In genomic region chr7:106770191-106770590, GRCh38 we compare ENCODE assay signal across 16 cellular contexts.
DNase-seq lines count a peak whose midpoint lies in the region; ATAC-seq and TF ChIP-seq lines count a peak whose summit lies in the region.
"Had no signal": no experiment of that assay in that cellular context is flagged by ENCODE, and none has a peak within 500 bp of the region (broad histone marks: within the 10 kb centered on the region; RNA-seq: fewer than 3 reads in every experiment).

No MANE protein-coding gene starts in this region.

- no peak overlapping the region for H3K4me3 ChIP-seq in fibroblast of mammary gland (ENCODE audit: control insufficient read depth, low read depth, low read length)
- H3K4me3 ChIP-seq in skeletal muscle satellite cell (ENCODE audit: low read length), result no peak overlapping the region
- H3K4me3 ChIP-seq: lower lobe of right lung, SJCRH30 had no signal

- H3K9me3 Mint-ChIP-seq in activated T-cell treated with anti-CD3 and anti-CD28 coated beads, Interleukin-2, amount 50 U/mL, for 24 hours, result peaks cover 6% of the 10 kb centered on the region

- H3K4me1 ChIP-seq in skeletal muscle satellite cell (ENCODE audit: control insufficient read depth, insufficient read depth, low read length), result peaks cover 52% of the 10 kb centered on the region

- H3K27ac Mint-ChIP-seq in activated T-cell treated with anti-CD3 and anti-CD28 coated beads, Interleukin-2, amount 50 U/mL, for 24 hours, result peak overlapping the region; percentile 19
- H3K27ac Mint-ChIP-seq: activated CD4-positive, alpha-beta T cell treated with anti-CD3 and anti-CD28 coated beads, Interleukin-2, amount 10 ng/mL, durations not matched to agents 7 days and 5 days; B cell had no signal

- H3K4me2 ChIP-seq in skeletal muscle satellite cell (ENCODE audit: low read length), result peak overlapping the region; percentile 32

- peak overlapping the region; percentile 76 for H3K9ac ChIP-seq in skeletal muscle satellite cell (ENCODE audit: low read depth, low read length)

- no peak for DNase-seq in activated T-cell treated with anti-CD3 and anti-CD28 coated beads, Interleukin-2, amount 50 U/mL, for 24 hours
- no peak for DNase-seq in activated T-cell treated with anti-CD3 and anti-CD28 coated beads for 4 hours
- peak; percentile 67 to 87 for DNase-seq in SW 1271 (lab: John Stamatoyannopoulos, UW)
- peak; percentile 86 for DNase-seq in fibroblast of mammary gland (ENCODE audit: low read depth)
- DNase-seq in substantia nigra (lab: John Stamatoyannopoulos, UW), result no peak
- DNase-seq in NCI-H1436 (lab: John Stamatoyannopoulos, UW), result no peak
- DNase-seq: activated CD4-positive, alpha-beta T cell treated with anti-CD3 and anti-CD28 coated beads, Interleukin-2, amount 10 ng/mL, durations not matched to agents 7 days and 5 days; foreskin melanocyte; lower lobe of right lung; SJCRH30; small intestine; stimulated activated CD8-positive, alpha-beta memory T cell treated with anti-CD3 and anti-CD28 coated beads, Interleukin-4, amount 100 ng/mL, for 48 hours had no signal

- no peaks in the 10 kb centered on the region for H3K27me3 ChIP-seq in skeletal muscle satellite cell (ENCODE audit: control insufficient read depth, insufficient read depth, low read length)
- H3K27me3 ChIP-seq: SJCRH30 had no signal

- TF ChIP-seq CTCF in fibroblast of mammary gland (conservative IDR thresholded peaks at IDR 0.05; ENCODE audit: control insufficient read depth, insufficient read depth, low read depth, low read length), result no peak

- H3K27me3 Mint-ChIP-seq in activated T-cell treated with anti-CD3 and anti-CD28 coated beads, Interleukin-2, amount 50 U/mL, for 24 hours, result no peaks in the 10 kb centered on the region
- H3K27me3 Mint-ChIP-seq: activated CD4-positive, alpha-beta T cell treated with anti-CD3 and anti-CD28 coated beads, Interleukin-2, amount 10 ng/mL, durations not matched to agents 7 days and 5 days had no signal

- H3K4me3 Mint-ChIP-seq in activated T-cell treated with anti-CD3 and anti-CD28 coated beads, Interleukin-2, amount 50 U/mL, for 24 hours, result no peak overlapping the region
- H3K4me3 Mint-ChIP-seq: activated CD4-positive, alpha-beta T cell treated with anti-CD3 and anti-CD28 coated beads, Interleukin-2, amount 10 ng/mL, durations not matched to agents 7 days and 5 days; B cell had no signal

- peaks cover 77% of the 10 kb centered on the region for H3K4me1 Mint-ChIP-seq in activated T-cell treated with anti-CD3 and anti-CD28 coated beads, Interleukin-2, amount 50 U/mL, for 24 hours (ENCODE audit: low read depth)

- no peaks in the 10 kb centered on the region for H3K9me3 ChIP-seq in skeletal muscle satellite cell (replicated peaks; ENCODE audit: low read length)
- H3K9me3 ChIP-seq: lower lobe of right lung had no signal

- no peak for ATAC-seq in GM18517 (IDR thresholded peaks at IDR 0.05; ENCODE audit: unreplicated experiment)
- ATAC-seq: HepG2, lower lobe of right lung had no signal

- peaks cover 15% of the 10 kb centered on the region for H3K36me3 Mint-ChIP-seq in activated T-cell treated with anti-CD3 and anti-CD28 coated beads, Interleukin-2, amount 50 U/mL, for 24 hours (ENCODE audit: low read depth)

- no peak overlapping the region for H3K27ac ChIP-seq in substantia nigra (ENCODE audit: low read depth, low read length, poor library complexity, severe bottlenecking)
- H3K27ac ChIP-seq: lower lobe of right lung, SJCRH30 had no signal

- H3K36me3 ChIP-seq in skeletal muscle satellite cell (ENCODE audit: insufficient read depth, low read length), result no peaks in the 10 kb centered on the region
- H3K36me3 ChIP-seq: lower lobe of right lung, SJCRH30 had no signal

Comparison
In these comparisons a context has a peak if more than half of its experiments do, and no peak if none do; other contexts are left out.
1. DNase-seq: peak in SW 1271 (2 of 2) and fibroblast of mammary gland (single experiment); none in activated T-cell treated with anti-CD3 and anti-CD28 coated beads, Interleukin-2, amount 50 U/mL, for 24 hours (single experiment), activated T-cell treated with anti-CD3 and anti-CD28 coated beads for 4 hours (single experiment), substantia nigra (0 of 49) and NCI-H1436 (single experiment).